8 cellular contexts compared by ENCODE assay signal in the genomic region with DNA sequence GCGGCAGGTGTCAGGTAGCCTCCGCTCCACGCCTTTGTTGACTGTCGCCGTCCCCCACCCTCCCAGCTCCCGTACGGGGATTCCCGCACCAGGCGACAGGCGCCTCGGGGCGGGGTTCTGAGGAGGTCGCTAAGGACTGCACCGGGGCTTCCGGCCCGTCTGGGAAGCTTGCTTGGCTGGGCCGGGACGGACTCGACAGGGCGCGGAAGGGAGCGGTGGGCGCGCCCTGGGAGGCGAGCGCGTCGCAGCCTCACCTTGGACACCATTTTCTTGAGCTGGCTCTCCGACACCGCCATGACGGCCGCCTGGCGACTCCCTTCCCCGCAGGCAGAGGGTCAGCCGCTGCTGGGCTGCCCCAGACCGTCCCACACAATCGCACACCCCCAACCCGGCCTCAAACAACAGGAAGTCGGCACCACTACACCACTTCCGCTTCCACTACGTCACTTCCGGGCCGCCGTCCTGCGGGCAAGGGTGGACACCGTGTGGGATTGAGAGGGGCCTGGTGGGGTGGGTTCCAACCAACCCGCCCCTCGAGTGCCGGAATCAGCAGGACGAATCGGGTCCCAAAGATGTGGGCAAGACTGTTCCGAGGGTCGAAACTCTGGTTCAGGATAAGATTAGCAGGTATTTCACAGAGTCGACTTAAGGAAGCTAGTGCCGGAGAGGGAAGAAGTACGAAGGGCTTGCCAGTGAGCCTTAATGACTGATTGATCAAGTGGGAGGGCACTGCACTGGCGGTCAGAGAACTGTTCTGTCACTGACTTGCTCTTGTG. TPM values are rescaled to one million over a fixed set of nuclear protein-coding genes. Genes with fewer than 3 reads are reported as not detected.
A peak's percentile ranks its signal among the peaks of the same experiment; 100 is the strongest.
DNase-seq lines count a peak whose midpoint lies in the region; ATAC-seq and TF ChIP-seq lines count a peak whose summit lies in the region.

A gene with protein sequence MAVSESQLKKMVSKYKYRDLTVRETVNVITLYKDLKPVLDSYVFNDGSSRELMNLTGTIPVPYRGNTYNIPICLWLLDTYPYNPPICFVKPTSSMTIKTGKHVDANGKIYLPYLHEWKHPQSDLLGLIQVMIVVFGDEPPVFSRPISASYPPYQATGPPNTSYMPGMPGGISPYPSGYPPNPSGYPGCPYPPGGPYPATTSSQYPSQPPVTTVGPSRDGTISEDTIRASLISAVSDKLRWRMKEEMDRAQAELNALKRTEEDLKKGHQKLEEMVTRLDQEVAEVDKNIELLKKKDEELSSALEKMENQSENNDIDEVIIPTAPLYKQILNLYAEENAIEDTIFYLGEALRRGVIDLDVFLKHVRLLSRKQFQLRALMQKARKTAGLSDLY (minus strand): TSS at position 422 of the 776 bp plus-strand sequence. CDS start 126 bp downstream, at position 296.

- H3K36me3 Mint-ChIP-seq in naive B cell, result peaks cover 0 to 16% of the 10 kb centered on the region in 2 donors
- peaks cover 69% of the 10 kb centered on the region for H3K36me3 Mint-ChIP-seq in stimulated activated effector memory CD8-positive, alpha-beta T cell treated with anti-CD3 and anti-CD28 coated beads, Interleukin-12 subunit alpha, Interleukin-12 subunit beta, amount 100 ng/mL, for 72 hours

- peak within 1 kb of the TSS; percentile 84 for H3K4me3 ChIP-seq in LNCaP clone FGC (ENCODE audit: low read depth, low read length)

- H3K9me3 Mint-ChIP-seq in naive B cell, result no peaks in the 10 kb centered on the region
- no peaks in the 10 kb centered on the region for H3K9me3 Mint-ChIP-seq in stimulated activated effector memory CD8-positive, alpha-beta T cell treated with anti-CD3 and anti-CD28 coated beads, Interleukin-12 subunit alpha, Interleukin-12 subunit beta, amount 100 ng/mL, for 72 hours

- H3K4me3 Mint-ChIP-seq in naive B cell, result peak within 1 kb of the TSS; percentile 97 to 100 (median 99)
- H3K4me3 Mint-ChIP-seq in stimulated activated effector memory CD8-positive, alpha-beta T cell treated with anti-CD3 and anti-CD28 coated beads, Interleukin-12 subunit alpha, Interleukin-12 subunit beta, amount 100 ng/mL, for 72 hours, result peak within 1 kb of the TSS; percentile 99

- no peaks in the 10 kb centered on the region for H3K27me3 Mint-ChIP-seq in naive B cell

- no peak for TF ChIP-seq CTCF in LNCaP clone FGC (IDR thresholded peaks at IDR 0.05; ENCODE audit: control insufficient read depth, extremely low read depth, insufficient read depth)

- DNase-seq in EL (peak; percentile 94), H4 (ENCODE audit: low spot score) (peak; percentile 96), LNCaP clone FGC (ENCODE audit: low read depth) (peak; percentile 82), RPMI8226 (peak; percentile 90), fibroblast of gingiva (ENCODE audit: low read depth) (peak; percentile 91), naive B cell (peak; percentile 92)
- peak; percentile 87 to 90 for DNase-seq in activated T-helper 1 cell treated with anti-CD3 and anti-CD28 coated beads, Interleukin-2, amount 50 U/mL, for 16 hours (ENCODE audit: low read depth in 1 of 2, low spot score in 1 of 2)
- peak; percentile 91 to 99 for DNase-seq in stimulated activated effector memory CD8-positive, alpha-beta T cell treated with anti-CD3 and anti-CD28 coated beads, Interleukin-12 subunit alpha, Interleukin-12 subunit beta, amount 100 ng/mL, for 72 hours (ENCODE audit: low spot score in 2 of 2)

- H3K27ac Mint-ChIP-seq in naive B cell, result peak within 1 kb of the TSS; percentile 100
- peak within 1 kb of the TSS; percentile 100 for H3K27ac Mint-ChIP-seq in stimulated activated effector memory CD8-positive, alpha-beta T cell treated with anti-CD3 and anti-CD28 coated beads, Interleukin-12 subunit alpha, Interleukin-12 subunit beta, amount 100 ng/mL, for 72 hours

- peaks cover 35 to 56% (median 41%) of the 10 kb centered on the region in 3 donors for H3K4me1 Mint-ChIP-seq in naive B cell
- H3K4me1 Mint-ChIP-seq in stimulated activated effector memory CD8-positive, alpha-beta T cell treated with anti-CD3 and anti-CD28 coated beads, Interleukin-12 subunit alpha, Interleukin-12 subunit beta, amount 100 ng/mL, for 72 hours, result peaks cover 31% of the 10 kb centered on the region

- ATAC-seq in naive B cell (ENCODE audit: low read depth in 2 of 2), result peak; percentile 84 to 87
- peak; percentile 95 for ATAC-seq in stimulated activated effector memory CD8-positive, alpha-beta T cell treated with anti-CD3 and anti-CD28 coated beads, Interleukin-12 subunit alpha, Interleukin-12 subunit beta, amount 100 ng/mL, for 72 hours

RNA-seq across cellular contexts. Expression of the gene that starts here (rescaled TPM):
- 125 and 144 TPM in 2 replicates for total RNA-seq in H4 (2014; rRNA removed; shearing (Covaris generic))
- 100 to 1,000 TPM in 1 of 6 donors, 10 to 100 TPM in 5; 72.9 to 101 (median 87.0) TPM for polyA plus RNA-seq in naive B cell (ENCODE audit: low read depth in 6 of 6)

Comparison
In these comparisons a context has a peak if more than half of its experiments do, and no peak if none do; other contexts are left out.
1. Peak in every context shown above with its lines: DNase-seq, ATAC-seq and H3K4me3 ChIP-seq.